Comparison of ENCODE assay signal across 8 cellular contexts in the genomic region with DNA sequence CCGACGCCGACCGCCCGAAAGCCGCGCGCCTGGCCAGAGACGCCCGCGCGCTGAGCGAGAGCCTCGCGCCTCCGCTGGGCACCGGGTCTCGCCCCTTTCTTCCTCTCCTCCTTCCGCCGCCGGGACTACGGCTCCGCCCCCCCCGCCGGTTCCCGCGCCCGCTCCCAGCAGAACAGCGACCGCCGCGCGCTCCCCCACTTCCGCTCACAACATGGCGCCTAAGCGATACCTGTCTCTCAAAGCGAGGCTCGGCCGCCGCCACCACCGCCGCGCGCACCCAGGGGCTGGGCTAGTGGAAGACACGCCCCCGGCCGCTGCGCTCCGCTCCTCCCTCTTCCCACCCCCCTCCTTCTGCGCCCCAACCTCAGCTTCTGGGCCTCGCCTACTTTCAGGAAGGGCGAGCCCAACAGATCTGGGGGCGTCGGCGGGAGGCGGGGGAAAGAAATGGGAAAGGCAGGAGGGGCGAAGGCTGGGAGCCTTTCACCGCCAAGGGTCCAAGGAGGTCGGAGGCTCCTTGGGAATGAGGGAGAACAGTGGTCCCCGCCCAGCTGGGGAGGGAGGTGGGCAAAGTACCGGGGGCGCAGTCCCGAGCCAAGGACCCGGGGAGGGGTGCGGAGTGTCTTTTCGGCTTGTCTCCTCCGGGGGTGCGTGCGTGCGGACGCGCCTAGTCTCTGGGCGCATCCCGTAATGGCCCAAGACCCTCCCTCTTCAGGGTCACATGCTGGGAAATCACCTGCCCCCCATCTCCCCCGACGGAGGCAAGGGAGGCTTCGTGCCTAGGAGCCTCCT. TPM values are rescaled to one million over a fixed set of nuclear protein-coding genes. Genes with fewer than 3 reads are reported as not detected.
DNase-seq lines count a peak whose midpoint lies in the region; ATAC-seq and TF ChIP-seq lines count a peak whose summit lies in the region.

RPS6KA3 (minus strand) TSS at position 100 of the 789 bp plus-strand sequence. CDS start 277 bp downstream, outside the sequence.

- H3K9me3 ChIP-seq in GM23248 (ENCODE audit: low read depth), result no peaks in the 10 kb centered on the region

- H3K4me1 ChIP-seq in GM23248 (ENCODE audit: insufficient read depth), result peaks cover 41% of the 10 kb centered on the region

- TF ChIP-seq CTCF in LNCaP clone FGC (IDR thresholded peaks at IDR 0.05; ENCODE audit: control insufficient read depth, extremely low read depth, insufficient read depth), result no peak
- TF ChIP-seq CTCF in RWPE1 (conservative IDR thresholded peaks at IDR 0.05; ENCODE audit: low read depth), result no peak

- H3K4me1 Mint-ChIP-seq in activated T-helper 2 cell treated with anti-CD3 and anti-CD28 coated beads, Interferon-gamma antibody, Interleukin-2, Interleukin-4, amounts not matched to agents 10 μg/mL and 5 μg/mL and 100 μg/mL, durations not matched to agents 14 hours and 24 hours and 36 hours (ENCODE audit: low read depth), result peaks cover 16% of the 10 kb centered on the region
- H3K4me1 Mint-ChIP-seq in natural killer cell treated with Interleukin-12 subunit alpha and Interleukin-12 subunit beta and Interleukin-15 and Interleukin-18, amount 100 ng/mL, for 72 hours (ENCODE audit: low read depth in 2 of 2), result peaks cover 10 to 18% of the 10 kb centered on the region in 2 donors

- peak within 1 kb of the TSS; percentile 86 for H2AFZ ChIP-seq in GM23248

- H3K27ac Mint-ChIP-seq in activated T-helper 2 cell treated with anti-CD3 and anti-CD28 coated beads, Interferon-gamma antibody, Interleukin-2, Interleukin-4, amounts not matched to agents 10 μg/mL and 5 μg/mL and 100 μg/mL, durations not matched to agents 14 hours and 24 hours and 36 hours, result peak within 1 kb of the TSS; percentile 99
- peak within 1 kb of the TSS; percentile 87 to 96 for H3K27ac Mint-ChIP-seq in natural killer cell treated with Interleukin-12 subunit alpha and Interleukin-12 subunit beta and Interleukin-15 and Interleukin-18, amount 100 ng/mL, for 72 hours

- in situ Hi-C loops in GM23248 (cut with MboI), result no loop called here

- CTCF ChIA-PET in RWPE1 (lab: Yijun Ruan, JAX), result interaction anchor here (0.6 kb wide), 1 partner anchor 191 kb away, joined by 3 read pairs; no protein-coding TSS in a partner anchor

- H3K27ac ChIP-seq in GM23248 (peak within 1 kb of the TSS; percentile 97), RWPE1 (peak within 1 kb of the TSS; percentile 85)

- H3K36me3 Mint-ChIP-seq in activated T-helper 2 cell treated with anti-CD3 and anti-CD28 coated beads, Interferon-gamma antibody, Interleukin-2, Interleukin-4, amounts not matched to agents 10 μg/mL and 5 μg/mL and 100 μg/mL, durations not matched to agents 14 hours and 24 hours and 36 hours (ENCODE audit: low read depth), result peaks cover 6% of the 10 kb centered on the region
- peaks cover 9% of the 10 kb centered on the region for H3K36me3 Mint-ChIP-seq in natural killer cell treated with Interleukin-12 subunit alpha and Interleukin-12 subunit beta and Interleukin-15 and Interleukin-18, amount 100 ng/mL, for 72 hours

- WGBS in GM23248 (ENCODE audit: low coverage in 1 of 2, low lambda C conversion rate in 2 of 2, missing lambda C conversion rate in 2 of 2), 2 experiments, result 0 to 2% methylated on average over 11 to 22 of the region's 77 CpGs

- POLR2A ChIA-PET in RWPE1 (lab: Yijun Ruan, JAX; ENCODE audit: low non-redundant PET), result interaction anchor here (0.6 to 0.7 kb wide), 3 partner anchors 50 to 148 kb away, joined by 4 to 5 read pairs (median 4); no protein-coding TSS in a partner anchor

- DNase-seq in Daoy (ENCODE audit: low read depth) (peak; percentile 90), GM23248 (peak; percentile 86), LNCaP clone FGC (ENCODE audit: low read depth) (no peak), RWPE1 (ENCODE audit: low spot score) (peak; percentile 75), fibroblast of peridontal ligament (ENCODE audit: extremely low read depth) (peak; percentile 76)
- peak; percentile 85 for DNase-seq in activated T-helper 2 cell treated with anti-CD3 and anti-CD28 coated beads, Interferon-gamma antibody, Interleukin-2, Interleukin-4, amounts not matched to agents 10 μg/mL and 5 μg/mL and 100 μg/mL, durations not matched to agents 14 hours and 24 hours and 36 hours (ENCODE audit: low spot score)
- peak; percentile 94 for DNase-seq in natural killer cell treated with Interleukin-12 subunit alpha and Interleukin-12 subunit beta and Interleukin-15 and Interleukin-18, amount 100 ng/mL, for 72 hours (ENCODE audit: low spot score)
- peak; percentile 87 for DNase-seq in stimulated activated naive CD4-positive, alpha-beta T cell treated with Interleukin-2 at 50 U/mL for 16 hours (lab: John Stamatoyannopoulos, UW)

- peak within 1 kb of the TSS; percentile 97 for H3K9ac ChIP-seq in GM23248

- H3K27me3 ChIP-seq in GM23248 (replicated peaks; ENCODE audit: insufficient read depth), result no peaks in the 10 kb centered on the region

- no peaks in the 10 kb centered on the region for H3K9me2 ChIP-seq in GM23248 (ENCODE audit: insufficient read depth)

- no peaks in the 10 kb centered on the region for H3K36me3 ChIP-seq in GM23248 (ENCODE audit: low read depth)

- H3K4me3 Mint-ChIP-seq in activated T-helper 2 cell treated with anti-CD3 and anti-CD28 coated beads, Interferon-gamma antibody, Interleukin-2, Interleukin-4, amounts not matched to agents 10 μg/mL and 5 μg/mL and 100 μg/mL, durations not matched to agents 14 hours and 24 hours and 36 hours (ENCODE audit: low read depth), result peak within 1 kb of the TSS; percentile 95
- peak within 1 kb of the TSS; percentile 89 for H3K4me3 Mint-ChIP-seq in natural killer cell treated with Interleukin-12 subunit alpha and Interleukin-12 subunit beta and Interleukin-15 and Interleukin-18, amount 100 ng/mL, for 72 hours

- H4K20me1 ChIP-seq in GM23248 (ENCODE audit: insufficient read depth), result no peaks in the 10 kb centered on the region

- H3K9me3 Mint-ChIP-seq in activated T-helper 2 cell treated with anti-CD3 and anti-CD28 coated beads, Interferon-gamma antibody, Interleukin-2, Interleukin-4, amounts not matched to agents 10 μg/mL and 5 μg/mL and 100 μg/mL, durations not matched to agents 14 hours and 24 hours and 36 hours, result no peaks in the 10 kb centered on the region
- H3K9me3 Mint-ChIP-seq in natural killer cell treated with Interleukin-12 subunit alpha and Interleukin-12 subunit beta and Interleukin-15 and Interleukin-18, amount 100 ng/mL, for 72 hours, result no peaks in the 10 kb centered on the region

- H3K79me2 ChIP-seq in GM23248 (ENCODE audit: insufficient read depth), result peaks cover 37% of the 10 kb centered on the region

- intact Hi-C loops in activated T-helper 2 cell treated with anti-CD3 and anti-CD28 coated beads, Interferon-gamma antibody, Interleukin-2, Interleukin-4, amounts not matched to agents 10 μg/mL and 5 μg/mL and 100 μg/mL, durations not matched to agents 14 hours and 24 hours and 36 hours (cut with micrococcal nuclease), result loop anchor here (2.0 to 5.0 kb wide), 3 partner anchors 125 to 250 kb away; partner anchors contain the start of gene EIF1AX

- peak within 1 kb of the TSS; percentile 92 for H3K4me2 ChIP-seq in GM23248 (ENCODE audit: unreplicated experiment)

- ATAC-seq in natural killer cell treated with Interleukin-12 subunit alpha and Interleukin-12 subunit beta and Interleukin-15 and Interleukin-18, amount 100 ng/mL, for 72 hours, result peak; percentile 90 to 94

- peaks cover 13% of the 10 kb centered on the region for H3K27me3 Mint-ChIP-seq in activated T-helper 2 cell treated with anti-CD3 and anti-CD28 coated beads, Interferon-gamma antibody, Interleukin-2, Interleukin-4, amounts not matched to agents 10 μg/mL and 5 μg/mL and 100 μg/mL, durations not matched to agents 14 hours and 24 hours and 36 hours (ENCODE audit: low read depth)
- no peaks in the 10 kb centered on the region for H3K27me3 Mint-ChIP-seq in natural killer cell treated with Interleukin-12 subunit alpha and Interleukin-12 subunit beta and Interleukin-15 and Interleukin-18, amount 100 ng/mL, for 72 hours

- peak within 1 kb of the TSS; percentile 90 for H3K4me3 ChIP-seq in GM23248
- peak within 1 kb of the TSS; percentile 72 for H3K4me3 ChIP-seq in LNCaP clone FGC (ENCODE audit: low read depth, low read length)

- peaks cover 42% of the 10 kb centered on the region; the same call in 1 of the 2 replicates for H3F3A ChIP-seq in GM23248 (ENCODE audit: insufficient read depth)

RNA-seq across cellular contexts. Expression of gene RPS6KA3, which starts in this region (rescaled TPM):
- 39.5 and 44.5 TPM in 2 replicates for total RNA-seq in Daoy (2014; rRNA removed; shearing (Covaris generic))
- total RNA-seq in GM23248 (2014; rRNA removed; shearing (Covaris generic)), result 28.5 and 33.8 TPM in 2 replicates
- polyA plus RNA-seq in GM23248 (2016; fragmentation: Nextera tagmentation; extraction: Ambion mirVana), result 8.1 and 13.3 TPM in 2 replicates
- total RNA-seq in activated T-helper 2 cell treated with anti-CD3 and anti-CD28 coated beads, Interferon-gamma antibody, Interleukin-2, Interleukin-4, amounts not matched to agents 10 μg/mL and 5 μg/mL and 100 μg/mL, durations not matched to agents 14 hours and 24 hours and 36 hours, result 53.1 and 55.3 TPM in 2 replicates
- 10 to 100 TPM; 64.5 to 82.4 TPM for total RNA-seq in natural killer cell treated with Interleukin-12 subunit alpha and Interleukin-12 subunit beta and Interleukin-15 and Interleukin-18, amount 100 ng/mL, for 72 hours
